Comparison of ENCODE assay signal across 10 cellular contexts in genomic region chr9:137187386-137187785, GRCh38. TPM values are rescaled to one million over a fixed set of nuclear protein-coding genes. Genes with fewer than 3 reads are reported as not detected.
DNase-seq lines count a peak whose midpoint lies in the region; ATAC-seq and TF ChIP-seq lines count a peak whose summit lies in the region.
"Had no signal": no experiment of that assay in that cellular context is flagged by ENCODE, and none has a peak within 500 bp of the region (broad histone marks: within the 10 kb centered on the region; RNA-seq: fewer than 3 reads in every experiment).

No MANE protein-coding gene starts in this region.

- peak overlapping the region; percentile 82 to 95 for H3K27ac Mint-ChIP-seq in effector memory CD8-positive, alpha-beta T cell
- H3K27ac Mint-ChIP-seq in neural progenitor cell = no peak overlapping the region

- H3K36me3 Mint-ChIP-seq in effector memory CD8-positive, alpha-beta T cell (ENCODE audit: insufficient read depth) = peaks cover 51% of the 10 kb centered on the region
- H3K36me3 Mint-ChIP-seq in neural progenitor cell = no peaks in the 10 kb centered on the region

- H3K27ac ChIP-seq in BLaER1 treated with 17β-estradiol and CSF1 and Interleukin-3, amounts not matched to agents 10 nM and 100 nM = peak overlapping the region in 4 of 11 experiments; percentile 86 to 94 (median 92); a peak in 7 of 22 replicates
- no peak overlapping the region for H3K27ac ChIP-seq in neural progenitor cell

- H3K27me3 ChIP-seq in BLaER1 treated with 17β-estradiol and CSF1 and Interleukin-3, amounts not matched to agents 10 nM and 100 nM = no peaks in the 10 kb centered on the region
- no peaks in the 10 kb centered on the region for H3K27me3 ChIP-seq in neural progenitor cell

- peaks cover 12 to 93% (median 72%) of the 10 kb centered on the region in 11 experiments; a peak in 21 of 22 replicates for H4K20me1 ChIP-seq in BLaER1 treated with 17β-estradiol and CSF1 and Interleukin-3, amounts not matched to agents 10 nM and 100 nM
- H4K20me1 ChIP-seq in neural progenitor cell (ENCODE audit: low read depth) = peaks cover 15% of the 10 kb centered on the region

- no peaks in the 10 kb centered on the region for H3K9me3 Mint-ChIP-seq in effector memory CD8-positive, alpha-beta T cell
- H3K9me3 Mint-ChIP-seq in neural progenitor cell = no peaks in the 10 kb centered on the region

- H2AFZ ChIP-seq in neural progenitor cell (replicated peaks) = no peak overlapping the region

- H3K9me3 ChIP-seq in BLaER1 treated with 17β-estradiol and CSF1 and Interleukin-3, amounts not matched to agents 10 nM and 100 nM (replicated peaks in 1 of 11) = no peaks in the 10 kb centered on the region
- H3K9me3 ChIP-seq in neural progenitor cell (ENCODE audit: low read depth) = no peaks in the 10 kb centered on the region

- H3K4me1 ChIP-seq in BLaER1 treated with 17β-estradiol and CSF1 and Interleukin-3, amounts not matched to agents 10 nM and 100 nM = peaks cover 47 to 59% (median 53%) of the 10 kb centered on the region in 10 experiments
- peaks cover 5% of the 10 kb centered on the region for H3K4me1 ChIP-seq in neural progenitor cell

- H3K79me2 ChIP-seq in neural progenitor cell (ENCODE audit: low read depth) = peaks cover 23% of the 10 kb centered on the region

- H3K9ac ChIP-seq in BLaER1 treated with 17β-estradiol and CSF1 and Interleukin-3, amounts not matched to agents 10 nM and 100 nM = peak overlapping the region; percentile 86 to 95 (median 93)
- H3K9ac ChIP-seq in neural progenitor cell = peak overlapping the region; percentile 90

- H3K4me2 ChIP-seq in BLaER1 treated with 17β-estradiol and CSF1 and Interleukin-3, amounts not matched to agents 10 nM and 100 nM = peak overlapping the region; percentile 93 to 100 (median 99)
- peak overlapping the region; percentile 99 for H3K4me2 ChIP-seq in neural progenitor cell

- no peak for DNase-seq in NB4 (ENCODE audit: low read depth)
- no peak for DNase-seq in effector memory CD8-positive, alpha-beta T cell
- no peak for DNase-seq in neural progenitor cell (ENCODE audit: low spot score)
- no peak for DNase-seq in stimulated activated CD4-positive, alpha-beta T cell treated with anti-CD3 and anti-CD28 coated beads, Interleukin-12 subunit alpha, Interleukin-12 subunit beta, amount 100 ng/mL, for 4 hours
- DNase-seq in stimulated activated naive CD4-positive, alpha-beta T cell treated with Interleukin-2 at 50 U/mL for 16 hours (lab: John Stamatoyannopoulos, UW) = no peak
- DNase-seq in hypothalamus (lab: John Stamatoyannopoulos, UW) = no peak
- DNase-seq: cerebellar nuclear complex, NCI-H1417 had no signal

- peaks cover 54 to 81% (median 75%) of the 10 kb centered on the region in 11 experiments for H3K36me3 ChIP-seq in BLaER1 treated with 17β-estradiol and CSF1 and Interleukin-3, amounts not matched to agents 10 nM and 100 nM
- no peaks in the 10 kb centered on the region for H3K36me3 ChIP-seq in neural progenitor cell

- peak overlapping the region; percentile 91 to 92 for H3K4me3 Mint-ChIP-seq in effector memory CD8-positive, alpha-beta T cell
- peak overlapping the region; percentile 95 for H3K4me3 Mint-ChIP-seq in neural progenitor cell

- peaks cover 36 to 40% of the 10 kb centered on the region in 2 donors for H3K4me1 Mint-ChIP-seq in effector memory CD8-positive, alpha-beta T cell (ENCODE audit: low read depth in 2 of 2)
- peaks cover 25% of the 10 kb centered on the region for H3K4me1 Mint-ChIP-seq in neural progenitor cell

- peaks cover 10% of the 10 kb centered on the region for H3F3A ChIP-seq in neural progenitor cell (ENCODE audit: low read depth)

- no peak for ATAC-seq in effector memory CD8-positive, alpha-beta T cell (replicated peaks)
- no peak for ATAC-seq in GM21367 (IDR thresholded peaks at IDR 0.05; ENCODE audit: unreplicated experiment)

- no peak for TF ChIP-seq POLR2A in NB4 (IDR thresholded peaks at IDR 0.05; ENCODE audit: extremely low read depth, insufficient read length)

- peak overlapping the region; percentile 83 to 99 (median 98) for H3K4me3 ChIP-seq in BLaER1 treated with 17β-estradiol and CSF1 and Interleukin-3, amounts not matched to agents 10 nM and 100 nM
- peak overlapping the region; percentile 90 for H3K4me3 ChIP-seq in NB4 (ENCODE audit: low read depth, low read length)
- H3K4me3 ChIP-seq in neural progenitor cell = peak overlapping the region; percentile 75

- TF ChIP-seq CTCF in NB4 (IDR thresholded peaks at IDR 0.05; ENCODE audit: low read depth, low read length) = no peak
- TF ChIP-seq CTCF in neural progenitor cell (IDR thresholded peaks at IDR 0.05) = no peak

- H3K27me3 Mint-ChIP-seq in effector memory CD8-positive, alpha-beta T cell = no peaks in the 10 kb centered on the region
- peaks cover 2% of the 10 kb centered on the region for H3K27me3 Mint-ChIP-seq in neural progenitor cell (ENCODE audit: insufficient read depth, low read depth)

RNA-seq across cellular contexts. Expression of gene ANAPC2, which starts 1.0 kb away (rescaled TPM):
- 18.9 and 30.9 TPM in 2 replicates for total RNA-seq in neural progenitor cell (ENCODE audit: low replicate concordance)

RNA-seq across cellular contexts. Expression of gene SSNA1, which starts 1.1 kb away (rescaled TPM):
- 27.9 and 69.8 TPM in 2 replicates for total RNA-seq in neural progenitor cell (ENCODE audit: low replicate concordance)

RNA-seq across cellular contexts. Expression of gene TPRN, which starts 13.2 kb away (rescaled TPM):
- 3.4 and 9.1 TPM in 2 replicates for total RNA-seq in neural progenitor cell (ENCODE audit: low replicate concordance)

RNA-seq across cellular contexts. Expression of gene TMEM210, which starts 15.5 kb away (rescaled TPM):
- not detected in 2 replicates for total RNA-seq in neural progenitor cell (ENCODE audit: low replicate concordance)

RNA-seq across cellular contexts. Expression of gene LRRC26, which starts 17.5 kb away (rescaled TPM):
- total RNA-seq in neural progenitor cell (ENCODE audit: low replicate concordance) = 0.59 TPM in 1 of 2 replicates, not detected in the other
